10 cellular contexts compared by ENCODE assay signal in the genomic region with DNA sequence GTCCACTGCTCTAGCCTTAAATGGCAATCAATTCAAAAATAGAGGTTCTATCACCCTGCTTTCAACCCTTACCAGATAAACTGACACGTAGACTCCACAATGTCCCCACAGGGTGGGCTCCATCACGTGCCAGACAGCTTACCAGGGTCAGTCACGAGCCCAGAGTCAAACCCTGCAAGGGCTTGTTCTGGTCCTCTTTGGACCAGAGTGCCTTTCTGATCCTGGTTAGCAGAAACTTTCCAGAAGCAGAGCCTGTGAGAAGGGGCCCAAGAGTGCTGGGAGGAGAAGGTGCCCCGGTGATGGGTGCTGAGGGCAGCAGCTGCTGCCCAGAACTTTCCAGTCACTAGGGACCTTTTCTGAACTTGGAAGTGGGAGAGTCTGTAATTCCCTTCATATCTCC. TPM values are rescaled to one million over a fixed set of nuclear protein-coding genes. Genes with fewer than 3 reads are reported as not detected.
DNase-seq lines count a peak whose midpoint lies in the region; ATAC-seq and TF ChIP-seq lines count a peak whose summit lies in the region.
"Had no signal": no experiment of that assay in that cellular context is flagged by ENCODE, and none has a peak within 500 bp of the region (broad histone marks: within the 10 kb centered on the region; RNA-seq: fewer than 3 reads in every experiment).

No MANE protein-coding gene starts in this region.

- H3K27me3 Mint-ChIP-seq in activated naive CD4-positive, alpha-beta T cell treated with anti-CD3 and anti-CD28 coated beads, Interleukin-2, amount 50 U/mL, for 24 hours: no peaks in the 10 kb centered on the region

- no peak for TF ChIP-seq EP300 in tibial nerve (IDR thresholded peaks at IDR 0.05)

- no peaks in the 10 kb centered on the region for H3K9me3 ChIP-seq in KOPT-K1 (ENCODE audit: insufficient read depth, low read length, poor library complexity, severe bottlenecking)
- no peaks in the 10 kb centered on the region for H3K9me3 ChIP-seq in tibial nerve

- WGBS in tibial nerve, 2 donors: 43 to 64% methylated on average over 4 of the region's 4 CpGs

- TF ChIP-seq CTCF in tibial nerve (IDR thresholded peaks at IDR 0.05): no peak
- TF ChIP-seq CTCF in foreskin keratinocyte (conservative IDR thresholded peaks at IDR 0.05): no peak

- peak overlapping the region; percentile 100 for H3K27ac ChIP-seq in KOPT-K1 (ENCODE audit: low read depth, low read length, poor library complexity, severe bottlenecking)
- H3K27ac ChIP-seq in tibial nerve: peak overlapping the region in 3 of 4 donors; percentile 42 to 81 (median 69)
- no peak overlapping the region for H3K27ac ChIP-seq in foreskin keratinocyte

- H3K27me3 ChIP-seq in tibial nerve (peaks cover 0 to 3% of the 10 kb centered on the region in 2 donors), foreskin keratinocyte (no peaks in the 10 kb centered on the region)

- TF ChIP-seq POLR2A in tibial nerve (IDR thresholded peaks at IDR 0.05): no peak

- H3K4me3 Mint-ChIP-seq in activated naive CD4-positive, alpha-beta T cell treated with anti-CD3 and anti-CD28 coated beads, Interleukin-2, amount 50 U/mL, for 24 hours: peak overlapping the region; percentile 95

- H3K4me3 ChIP-seq in tibial nerve: peak overlapping the region in 2 of 4 donors; percentile 42 to 45

- H3K4me1 ChIP-seq in tibial nerve (no peaks in the 10 kb centered on the region), foreskin keratinocyte (no peaks in the 10 kb centered on the region)

- peak overlapping the region; percentile 99 for H3K27ac Mint-ChIP-seq in activated naive CD4-positive, alpha-beta T cell treated with anti-CD3 and anti-CD28 coated beads, Interleukin-2, amount 50 U/mL, for 24 hours

- ATAC-seq in foreskin keratinocyte (no peak), GM18909 (IDR thresholded peaks at IDR 0.05; ENCODE audit: poor library complexity, unreplicated experiment) (no peak)

- H3K36me3 Mint-ChIP-seq in activated naive CD4-positive, alpha-beta T cell treated with anti-CD3 and anti-CD28 coated beads, Interleukin-2, amount 50 U/mL, for 24 hours: peaks cover 26% of the 10 kb centered on the region
- H3K36me3 Mint-ChIP-seq: naive B cell had no signal

- peaks cover 74% of the 10 kb centered on the region for H3K4me1 Mint-ChIP-seq in activated naive CD4-positive, alpha-beta T cell treated with anti-CD3 and anti-CD28 coated beads, Interleukin-2, amount 50 U/mL, for 24 hours

- peaks cover 2% of the 10 kb centered on the region for H3K9me3 Mint-ChIP-seq in activated naive CD4-positive, alpha-beta T cell treated with anti-CD3 and anti-CD28 coated beads, Interleukin-2, amount 50 U/mL, for 24 hours

- DNase-seq in activated naive CD4-positive, alpha-beta T cell treated with Interleukin-2 at 50 U/mL for 16 hours: no peak
- peak; percentile 25 for DNase-seq in islet precursor cell
- no peak for DNase-seq in tibial nerve (ENCODE audit: low spot score in 2 of 2)
- DNase-seq in foreskin keratinocyte: no peak
- DNase-seq in NCI-H2029 treated with DMSO at 0.1 percent for 48 hours (lab: John Stamatoyannopoulos, UW): no peak
- DNase-seq: naive B cell had no signal

- H3K36me3 ChIP-seq in KOPT-K1 (ENCODE audit: insufficient read depth, low read length) (peaks cover 42% of the 10 kb centered on the region), tibial nerve (peaks cover 0 to 5% (median 0%) of the 10 kb centered on the region in 3 donors)

RNA-seq across cellular contexts. Expression of a gene that starts 0.4 kb away (rescaled TPM):
- total RNA-seq in tibial nerve (10 to 100 TPM; 22.0 to 36.7 (median 33.4) TPM), foreskin keratinocyte (not detected in 2 replicates)
- polyA plus RNA-seq in foreskin keratinocyte: not detected in 2 replicates
- total RNA-seq: fibroblast of villous mesenchyme had no signal

RNA-seq across cellular contexts. Expression of a gene that starts 20.5 kb away (rescaled TPM):
- 10 to 100 TPM in 1 of 4 donors, 1 to 10 TPM in 3; 4.0 to 10.4 (median 8.4) TPM for total RNA-seq in tibial nerve
- not detected in 2 replicates for total RNA-seq in foreskin keratinocyte
- not detected in 2 replicates for polyA plus RNA-seq in foreskin keratinocyte
- total RNA-seq: fibroblast of villous mesenchyme had no signal

RNA-seq across cellular contexts. Expression of a gene that starts 51.4 kb away (rescaled TPM):
- total RNA-seq in tibial nerve (10 to 100 TPM in 1 of 4 donors, 1 to 10 TPM in 3; 6.3 to 22.0 (median 7.8) TPM), foreskin keratinocyte (0.25 and 0.41 TPM in 2 replicates)
- 0.14 and 0.25 TPM in 2 replicates for polyA plus RNA-seq in foreskin keratinocyte

Comparison
In these comparisons a context has a peak if more than half of its experiments do, and no peak if none do; other contexts are left out.
1. RNA of a gene that starts 0.4 kb away (total RNA-seq): 22.0 to 36.7 TPM in tibial nerve; not detected in foreskin keratinocyte; every median in the first group is over 10 times any median in the second.